In the genomic region with DNA sequence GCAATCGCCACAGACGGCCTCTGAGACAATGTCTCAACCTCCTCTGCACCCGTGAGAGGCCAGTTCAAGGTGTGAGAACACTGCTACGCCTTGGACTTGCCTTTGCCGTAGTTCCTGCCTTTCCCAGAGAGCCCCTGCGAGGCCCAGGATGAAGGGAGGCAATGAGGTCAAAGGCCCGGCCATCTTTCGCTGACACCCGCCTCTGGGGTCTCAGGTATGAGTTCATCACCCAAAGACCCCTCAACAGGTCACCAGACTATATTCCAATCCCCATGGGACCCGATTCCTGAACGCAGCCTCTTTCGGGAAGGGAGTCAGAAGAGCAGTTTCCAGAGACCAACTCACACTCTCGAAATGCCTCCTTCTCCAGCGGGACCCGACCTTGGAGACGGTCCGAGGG, we compare ENCODE assay signal across 18 cellular contexts.
DNase-seq lines count a peak whose midpoint lies in the region; TF ChIP-seq lines count a peak whose summit lies in the region.
"Had no signal": no experiment of that assay in that cellular context is flagged by ENCODE, and none has a peak within 500 bp of the region (broad histone marks: within the 10 kb centered on the region; RNA-seq: fewer than 3 reads in every experiment).

No MANE protein-coding gene starts in this region.

- TF ChIP-seq POLR2A in spleen (IDR thresholded peaks at IDR 0.05) (no peak), esophagus muscularis mucosa (IDR thresholded peaks at IDR 0.05; ENCODE audit: low read depth) (no peak)

- WGBS in HUES64, result 82% methylated on average over 17 of the region's 17 CpGs
- WGBS in spleen, 5 donors, result 77 to 82% (median 81%) methylated on average over 16 to 17 of the region's 17 CpGs
- WGBS in esophagus muscularis mucosa, result 69% methylated on average over 12 of the region's 17 CpGs

- H3K27ac Mint-ChIP-seq in chondrocyte (ENCODE audit: unreplicated experiment), result no peak overlapping the region
- H3K27ac Mint-ChIP-seq in activated CD4-positive, alpha-beta memory T cell treated with anti-CD3 and anti-CD28 coated beads, Interleukin-2, amount 10 ng/mL, durations not matched to agents 7 days and 5 days, result no peak overlapping the region
- H3K27ac Mint-ChIP-seq: CD4-positive, alpha-beta memory T cell had no signal

- CTCF ChIA-PET in activated CD4-positive, alpha-beta memory T cell treated with anti-CD3 and anti-CD28 coated beads, Interleukin-2, amount 10 ng/mL, durations not matched to agents 7 days and 5 days (lab: Charles Lee), result no interaction called here

- peak; percentile 62 for DNase-seq in chondrocyte (ENCODE audit: low spot score)
- DNase-seq in spleen, result peak; percentile 33
- no peak for DNase-seq in esophagus muscularis mucosa (ENCODE audit: extremely low spot score)
- DNase-seq in activated CD4-positive, alpha-beta T cell treated with anti-CD3 and anti-CD28 coated beads, Interleukin-2, amount 50 U/mL, for 4 hours, result no peak
- no peak for DNase-seq in activated CD4-positive, alpha-beta memory T cell treated with anti-CD3 and anti-CD28 coated beads, Interleukin-2, amount 10 ng/mL, durations not matched to agents 7 days and 5 days
- DNase-seq: Caco-2; CD4-positive, alpha-beta memory T cell; DMS 273 treated with DMSO at 0.1 percent for 48 hours; NCI-H1092; NCI-H1436; NCI-H187 treated with DMSO at 0.1 percent for 48 hours; NCI-H2107; NCI-H2227 treated with DMSO at 0.1 percent for 48 hours; NCI-H774; SIG-M5 had no signal

- H3K9me3 Mint-ChIP-seq in chondrocyte (ENCODE audit: low read depth), result peaks cover 37% of the 10 kb centered on the region
- peaks cover 16% of the 10 kb centered on the region for H3K9me3 Mint-ChIP-seq in activated CD4-positive, alpha-beta memory T cell treated with anti-CD3 and anti-CD28 coated beads, Interleukin-2, amount 10 ng/mL, durations not matched to agents 7 days and 5 days

- no peaks in the 10 kb centered on the region for H3K4me1 Mint-ChIP-seq in chondrocyte (ENCODE audit: low read depth)
- H3K4me1 Mint-ChIP-seq in activated CD4-positive, alpha-beta memory T cell treated with anti-CD3 and anti-CD28 coated beads, Interleukin-2, amount 10 ng/mL, durations not matched to agents 7 days and 5 days, result no peaks in the 10 kb centered on the region
- H3K4me1 Mint-ChIP-seq: CD4-positive, alpha-beta memory T cell had no signal

- H3K4me1 ChIP-seq in HUES64 (ENCODE audit: insufficient read depth, low read length) (no peaks in the 10 kb centered on the region), spleen (no peaks in the 10 kb centered on the region), esophagus muscularis mucosa (no peaks in the 10 kb centered on the region)
- H3K4me1 ChIP-seq: BLaER1, Caco-2 had no signal

- H3K36me3 Mint-ChIP-seq in chondrocyte (ENCODE audit: low read depth), result no peaks in the 10 kb centered on the region
- no peaks in the 10 kb centered on the region for H3K36me3 Mint-ChIP-seq in activated CD4-positive, alpha-beta memory T cell treated with anti-CD3 and anti-CD28 coated beads, Interleukin-2, amount 10 ng/mL, durations not matched to agents 7 days and 5 days (ENCODE audit: low read depth)
- H3K36me3 Mint-ChIP-seq: CD4-positive, alpha-beta memory T cell had no signal

- POLR2A ChIA-PET in activated CD4-positive, alpha-beta memory T cell treated with anti-CD3 and anti-CD28 coated beads, Interleukin-2, amount 10 ng/mL, durations not matched to agents 7 days and 5 days (lab: Charles Lee), result no interaction called here

- H3K9ac ChIP-seq in HUES64 (ENCODE audit: low read depth, low read length), result no peak overlapping the region
- H3K9ac ChIP-seq: BLaER1 had no signal

- no peak for TF ChIP-seq EP300 in esophagus muscularis mucosa (IDR thresholded peaks at IDR 0.05)

- no peak overlapping the region for H3K4me3 Mint-ChIP-seq in chondrocyte (ENCODE audit: unreplicated experiment)
- no peak overlapping the region for H3K4me3 Mint-ChIP-seq in activated CD4-positive, alpha-beta memory T cell treated with anti-CD3 and anti-CD28 coated beads, Interleukin-2, amount 10 ng/mL, durations not matched to agents 7 days and 5 days
- H3K4me3 Mint-ChIP-seq: CD4-positive, alpha-beta memory T cell had no signal

- H3K9me3 ChIP-seq in HUES64 (ENCODE audit: insufficient read depth, low read depth, low read length) (peaks cover 93% of the 10 kb centered on the region), spleen (peaks cover 0 to 82% (median 25%) of the 10 kb centered on the region in 8 donors), esophagus muscularis mucosa (no peaks in the 10 kb centered on the region)
- H3K9me3 ChIP-seq: Caco-2 had no signal

- no peak for TF ChIP-seq CTCF in C4-2B (conservative IDR thresholded peaks at IDR 0.05)
- TF ChIP-seq CTCF in chondrocyte (IDR thresholded peaks at IDR 0.05), result no peak
- no peak for TF ChIP-seq CTCF in spleen (IDR thresholded peaks at IDR 0.05 in 8 of 11, conservative IDR thresholded peaks at IDR 0.05 in 3 of 11)
- TF ChIP-seq CTCF in esophagus muscularis mucosa (IDR thresholded peaks at IDR 0.05), result no peak

- H3K27me3 ChIP-seq in HUES64 (ENCODE audit: insufficient read depth, low read length) (no peaks in the 10 kb centered on the region), spleen (replicated peaks in 1 of 7) (no peaks in the 10 kb centered on the region), esophagus muscularis mucosa (no peaks in the 10 kb centered on the region)
- H3K27me3 ChIP-seq: BLaER1 had no signal

- H3K27me3 Mint-ChIP-seq in chondrocyte (ENCODE audit: low read depth), result no peaks in the 10 kb centered on the region
- H3K27me3 Mint-ChIP-seq in activated CD4-positive, alpha-beta memory T cell treated with anti-CD3 and anti-CD28 coated beads, Interleukin-2, amount 10 ng/mL, durations not matched to agents 7 days and 5 days, result no peaks in the 10 kb centered on the region
- H3K27me3 Mint-ChIP-seq: CD4-positive, alpha-beta memory T cell had no signal

- intact Hi-C loops in spleen (cut with DNase I; ENCODE audit: low total_unique reads), result no loop called here
- intact Hi-C loops in esophagus muscularis mucosa (cut with DNase I), result no loop called here

- peak overlapping the region; percentile 11; the same call in 1 of the 2 replicates for H3K4me3 ChIP-seq in HUES64 (ENCODE audit: low read length)
- H3K4me3 ChIP-seq in spleen, result no peak overlapping the region
- no peak overlapping the region for H3K4me3 ChIP-seq in esophagus muscularis mucosa
- H3K4me3 ChIP-seq: BLaER1 had no signal

- peak overlapping the region; percentile 70 for H3K27ac ChIP-seq in C4-2B
- H3K27ac ChIP-seq in HUES64 (ENCODE audit: low read depth, low read length), result no peak overlapping the region
- no peak overlapping the region for H3K27ac ChIP-seq in spleen
- H3K27ac ChIP-seq in esophagus muscularis mucosa (replicated peaks in 1 of 4), result no peak overlapping the region
- H3K27ac ChIP-seq: BLaER1 had no signal

- H3K36me3 ChIP-seq in HUES64 (ENCODE audit: insufficient read depth, low read length), result no peaks in the 10 kb centered on the region
- H3K36me3 ChIP-seq in spleen, result no peaks in the 10 kb centered on the region
- H3K36me3 ChIP-seq in esophagus muscularis mucosa, result no peaks in the 10 kb centered on the region
- H3K36me3 ChIP-seq: BLaER1 had no signal

Comparison
In these comparisons a context has a peak if more than half of its experiments do, and no peak if none do; other contexts are left out.
1. DNase-seq: peak in chondrocyte (single experiment) and spleen (single experiment); none in esophagus muscularis mucosa (single experiment), activated CD4-positive, alpha-beta T cell treated with anti-CD3 and anti-CD28 coated beads, Interleukin-2, amount 50 U/mL, for 4 hours (0 of 2) and activated CD4-positive, alpha-beta memory T cell treated with anti-CD3 and anti-CD28 coated beads, Interleukin-2, amount 10 ng/mL, durations not matched to agents 7 days and 5 days (single experiment).